In genomic region chr16:29912087-29912486, GRCh38 we compare ENCODE assay signal across 2 cellular contexts.
TF ChIP-seq lines count a peak whose summit lies in the region.

No MANE protein-coding gene starts in this region.

TF ChIP-seq in HCT116, 20 proteins besides CTCF, POLR2A, EP300 and RAD21:
- no peak for TF ChIP-seq CEBPB (IDR thresholded peaks at IDR 0.05; ENCODE audit: low read depth)
- TF ChIP-seq FOSL1 (IDR thresholded peaks at IDR 0.05; ENCODE audit: low read depth) = no peak
- no peak for TF ChIP-seq ELF1 (IDR thresholded peaks at IDR 0.05; ENCODE audit: borderline replicate concordance, low read depth)
- no peak for TF ChIP-seq CBX3 (IDR thresholded peaks at IDR 0.05; ENCODE audit: low read depth)
- no peak for TF ChIP-seq SP1 (IDR thresholded peaks at IDR 0.05; ENCODE audit: low read depth)
- TF ChIP-seq JUND (IDR thresholded peaks at IDR 0.05) = no peak
- TF ChIP-seq REST (IDR thresholded peaks at IDR 0.05; ENCODE audit: low read depth) = no peak
- TF ChIP-seq EGR1 (IDR thresholded peaks at IDR 0.05; ENCODE audit: low read depth) = no peak
- TF ChIP-seq SRF (IDR thresholded peaks at IDR 0.05; ENCODE audit: low read depth) = no peak
- TF ChIP-seq MAX (IDR thresholded peaks at IDR 0.05) = no peak
- no peak for TF ChIP-seq ZBTB33 (IDR thresholded peaks at IDR 0.05; ENCODE audit: extremely low read depth, insufficient replicate concordance, low read length)
- no peak for TF ChIP-seq EZH2 (IDR thresholded peaks at IDR 0.05)
- no peak for TF ChIP-seq ATF3 (IDR thresholded peaks at IDR 0.05)
- no peak for TF ChIP-seq TCF7L2 (IDR thresholded peaks at IDR 0.05; ENCODE audit: borderline replicate concordance, extremely low read depth, insufficient read depth, insufficient read length)
- TF ChIP-seq ZNF274 (IDR thresholded peaks at IDR 0.05; ENCODE audit: low read depth, low read length) = no peak
- no peak for TF ChIP-seq SIN3A (IDR thresholded peaks at IDR 0.05; ENCODE audit: low read depth)
- TF ChIP-seq YY1 (IDR thresholded peaks at IDR 0.05; ENCODE audit: extremely low read depth, insufficient replicate concordance, low read depth, low read length) = no peak
- TF ChIP-seq EZH2phosphoT487 (IDR thresholded peaks at IDR 0.05; ENCODE audit: borderline replicate concordance) = no peak

TF ChIP-seq in WTC11, 78 proteins besides CTCF, POLR2A, EP300 and RAD21:
- TF ChIP-seq ZNF425 (CRISPR knock-in tag; conservative IDR thresholded peaks at IDR 0.05) (no peak), ETV6 (CRISPR knock-in tag; IDR thresholded peaks at IDR 0.05) (no peak), STAT6 (CRISPR knock-in tag; conservative IDR thresholded peaks at IDR 0.05; ENCODE audit: low read depth) (no peak), SOX15 (CRISPR knock-in tag; IDR thresholded peaks at IDR 0.05) (no peak), TEAD1 (CRISPR knock-in tag; IDR thresholded peaks at IDR 0.05) (no peak), KAT7 (CRISPR knock-in tag; IDR thresholded peaks at IDR 0.05; ENCODE audit: borderline replicate concordance) (no peak), RORB (CRISPR knock-in tag; IDR thresholded peaks at IDR 0.05) (no peak), NR2C2 (CRISPR knock-in tag; IDR thresholded peaks at IDR 0.05) (no peak), TEAD4 (CRISPR knock-in tag; IDR thresholded peaks at IDR 0.05) (no peak), FOXP4 (CRISPR knock-in tag; IDR thresholded peaks at IDR 0.05) (no peak), MAX (CRISPR knock-in tag; IDR thresholded peaks at IDR 0.05) (no peak), FOXP1 (CRISPR knock-in tag; IDR thresholded peaks at IDR 0.05; ENCODE audit: borderline replicate concordance) (no peak), RELA (CRISPR knock-in tag; IDR thresholded peaks at IDR 0.05; ENCODE audit: borderline replicate concordance) (no peak), SP1 (CRISPR knock-in tag; conservative IDR thresholded peaks at IDR 0.05) (no peak), HMGXB4 (CRISPR knock-in tag; IDR thresholded peaks at IDR 0.05) (no peak), ERG (CRISPR knock-in tag; IDR thresholded peaks at IDR 0.05) (no peak), MLX (CRISPR knock-in tag; IDR thresholded peaks at IDR 0.05) (no peak), ZNF219 (CRISPR knock-in tag; IDR thresholded peaks at IDR 0.05; ENCODE audit: borderline replicate concordance) (no peak), JUN (CRISPR knock-in tag; IDR thresholded peaks at IDR 0.05) (no peak)
TF ChIP-seq in WTC11: peak in this region for 0.
